8 cellular contexts compared by ENCODE assay signal in the genomic region with DNA sequence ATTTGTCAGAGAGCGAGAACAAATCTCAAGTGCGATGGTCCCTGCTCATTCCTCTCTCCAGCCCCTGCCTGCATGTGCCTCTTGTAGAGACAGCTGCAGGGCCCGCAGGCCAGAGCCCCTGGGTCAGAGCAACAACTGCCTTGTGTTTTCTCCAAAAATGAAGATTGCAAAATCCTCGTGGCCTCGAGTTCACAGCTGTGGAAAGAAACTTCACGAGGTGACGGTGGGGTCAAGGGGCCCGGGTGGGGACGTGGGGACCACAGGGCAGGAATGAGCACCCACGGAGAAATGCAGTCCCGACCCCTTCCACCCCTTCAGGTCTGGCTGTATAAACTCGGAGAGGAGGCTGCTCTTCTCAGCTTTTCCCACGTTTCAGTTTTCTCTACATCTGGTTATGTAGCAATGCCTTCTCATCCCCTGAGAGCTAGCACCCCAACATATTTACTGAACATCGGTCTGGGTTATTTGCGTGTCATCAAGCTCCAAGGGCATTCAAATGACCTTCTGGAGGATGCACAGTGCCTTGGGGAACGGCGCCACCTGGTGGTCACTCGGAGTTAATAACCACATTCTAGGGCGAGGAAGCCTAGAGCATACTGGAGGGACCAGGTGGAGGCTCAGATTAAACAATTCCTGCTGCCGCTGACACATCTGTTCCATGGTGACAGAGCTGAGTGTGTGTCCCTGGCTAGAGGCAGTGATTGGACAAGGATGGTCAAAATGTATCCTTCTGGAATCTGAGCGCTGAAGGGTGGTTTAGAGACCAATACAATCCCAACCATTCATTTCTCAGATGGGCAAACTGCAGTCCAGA.
DNase-seq lines count a peak whose midpoint lies in the region; ATAC-seq and TF ChIP-seq lines count a peak whose summit lies in the region.

No MANE protein-coding gene starts in this region.

- no peaks in the 10 kb centered on the region for H3K9me3 ChIP-seq in body of pancreas

- H3K27me3 ChIP-seq in body of pancreas, result no peaks in the 10 kb centered on the region

- no peak for TF ChIP-seq POLR2A in body of pancreas (IDR thresholded peaks at IDR 0.05)

- ATAC-seq in HG02798 (IDR thresholded peaks at IDR 0.05; ENCODE audit: poor library complexity, unreplicated experiment) (peak; percentile 98), body of pancreas (peak; percentile 85)

- intact Hi-C loops in body of pancreas (cut with DNase I), result no loop called here

- H3K4me3 ChIP-seq in body of pancreas, result no peak overlapping the region

- no peaks in the 10 kb centered on the region for H3K36me3 ChIP-seq in body of pancreas (replicated peaks in 1 of 2; ENCODE audit: insufficient read depth in 1 of 2, low read depth in 2 of 2)

- H3K27ac ChIP-seq in body of pancreas, result no peak overlapping the region

- no peaks in the 10 kb centered on the region for H3K4me1 ChIP-seq in body of pancreas

- DNase-seq in NCI-H2081 (lab: John Stamatoyannopoulos, UW), result peak; percentile 53 to 65
- no peak for DNase-seq in NCI-H2081 treated with DMSO at 0.1 percent for 48 hours (lab: John Stamatoyannopoulos, UW)
- peak; percentile 81 for DNase-seq in NCI-H146 (lab: John Stamatoyannopoulos, UW)
- DNase-seq in T1000 (lab: John Stamatoyannopoulos, UW), result peak; percentile 8
- peak; percentile 76 to 80 (median 78) for DNase-seq in body of pancreas
- DNase-seq in iPS DF 4.7 (ENCODE audit: extremely low read depth, low spot score), result peak; percentile 60
- peak; percentile 26 for DNase-seq in smooth muscle cell of the brain vasculature (ENCODE audit: low read depth, low spot score)

- TF ChIP-seq CTCF in body of pancreas (IDR thresholded peaks at IDR 0.05), result peak; percentile 78 to 93 (median 90)

- 19 to 22% methylated on average over 18 to 21 of the region's 21 CpGs for WGBS in body of pancreas, 2 donors
